Comparison of ENCODE assay signal across 21 cellular contexts in genomic region chr7:115844857-115845256, GRCh38.
DNase-seq lines count a peak whose midpoint lies in the region; ATAC-seq, FAIRE-seq and TF ChIP-seq lines count a peak whose summit lies in the region.
"Had no signal": no experiment of that assay in that cellular context is flagged by ENCODE, and none has a peak within 500 bp of the region (broad histone marks: within the 10 kb centered on the region; RNA-seq: fewer than 3 reads in every experiment).

No MANE protein-coding gene starts in this region.

- no peaks in the 10 kb centered on the region for H3K9me3 ChIP-seq in osteoblast (ENCODE audit: low read depth, low read length)
- no peaks in the 10 kb centered on the region for H3K9me3 ChIP-seq in gastroesophageal sphincter
- H3K9me3 ChIP-seq in kidney (ENCODE audit: control insufficient read depth in 1 of 2, low read length in 2 of 2) = no peaks in the 10 kb centered on the region

- no peak for TF ChIP-seq POLR2A in gastroesophageal sphincter (IDR thresholded peaks at IDR 0.05)

- ATAC-seq in gastroesophageal sphincter (no peak), left colon (no peak)

- no peaks in the 10 kb centered on the region for H3K79me2 ChIP-seq in osteoblast (ENCODE audit: insufficient read depth, low read length)

- TF ChIP-seq CTCF in fibroblast of mammary gland (conservative IDR thresholded peaks at IDR 0.05; ENCODE audit: control insufficient read depth, insufficient read depth, low read depth, low read length) = no peak
- no peak for TF ChIP-seq CTCF in osteoblast (IDR thresholded peaks at IDR 0.05; ENCODE audit: extremely low read depth, low read depth, low read length)
- TF ChIP-seq CTCF in gastroesophageal sphincter (IDR thresholded peaks at IDR 0.05) = no peak
- TF ChIP-seq CTCF in kidney (IDR thresholded peaks at IDR 0.05; ENCODE audit: borderline replicate concordance, extremely low read depth, insufficient read depth) = no peak

- H3K4me3 ChIP-seq in fibroblast of mammary gland (ENCODE audit: control insufficient read depth, low read depth, low read length) (no peak overlapping the region), osteoblast (ENCODE audit: insufficient read depth, low read length) (no peak overlapping the region), gastroesophageal sphincter (no peak overlapping the region), kidney (ENCODE audit: low read length in 2 of 2) (no peak overlapping the region)

- H3K27me3 ChIP-seq in osteoblast (ENCODE audit: insufficient read depth, low read length) (no peaks in the 10 kb centered on the region), gastroesophageal sphincter (no peaks in the 10 kb centered on the region)

- no peaks in the 10 kb centered on the region for H3K4me1 ChIP-seq in osteoblast (ENCODE audit: insufficient read depth, low read length)
- H3K4me1 ChIP-seq in gastroesophageal sphincter = no peaks in the 10 kb centered on the region
- no peaks in the 10 kb centered on the region for H3K4me1 ChIP-seq in kidney (ENCODE audit: control insufficient read depth in 1 of 2, insufficient read depth in 1 of 2, low read depth in 1 of 2, low read length in 2 of 2)

- no peak for FAIRE-seq in kidney (lab: Jason Lieb, UNC)
- FAIRE-seq: GM12892, GM18507 had no signal

- no peak for TF ChIP-seq EP300 in gastroesophageal sphincter (IDR thresholded peaks at IDR 0.05)

- H3K36me3 ChIP-seq in osteoblast (ENCODE audit: insufficient read depth, low read length) (no peaks in the 10 kb centered on the region), gastroesophageal sphincter (no peaks in the 10 kb centered on the region), kidney (ENCODE audit: control insufficient read depth in 1 of 2, insufficient read depth in 2 of 2, low read length in 2 of 2) (no peaks in the 10 kb centered on the region)

- H3K4me2 ChIP-seq in osteoblast (ENCODE audit: insufficient read depth, low read length) = no peak overlapping the region

- DNase-seq in HT1080 (ENCODE audit: low read depth) (peak; percentile 25), amniotic epithelial cell (ENCODE audit: low read depth) (peak; percentile 71), fibroblast of mammary gland (ENCODE audit: low read depth) (peak; percentile 3), osteoblast (ENCODE audit: insufficient read length, low spot score, missing footprints) (peak; percentile 71), kidney (no peak), NCI-H2171 treated with DMSO at 0.1 percent for 48 hours (lab: John Stamatoyannopoulos, UW) (no peak), left colon (no peak)
- DNase-seq: ACHN; C1 segment of cervical spinal cord; CD8-positive, alpha-beta memory T cell; DMS53; Kasumi-1; MM.1S; NCI-H1092 treated with DMSO at 0.1 percent for 48 hours; NCI-H146; NCI-H2029 treated with DMSO at 0.1 percent for 48 hours; NK-92 treated with Interleukin-12 subunit alpha and Interleukin-12 subunit beta, amount 100 ng/mL, for 24 hours; Right ventricle myocardium superior had no signal

- WGBS in gastroesophageal sphincter (ENCODE audit: low coverage in 1 of 2), 2 donors = 65 to 73% methylated on average over 1 of the region's 1 CpG

- no peak overlapping the region for H2AFZ ChIP-seq in osteoblast (ENCODE audit: low read length)

- H4K20me1 ChIP-seq in osteoblast (ENCODE audit: insufficient read depth, low read length) = no peaks in the 10 kb centered on the region

- H3K9ac ChIP-seq in kidney (ENCODE audit: low read length in 2 of 2) = no peak overlapping the region

- intact Hi-C loops in kidney (cut with DNase I) (no loop called here), left colon (cut with DNase I, micrococcal nuclease) (no loop called here)

- H3K27ac ChIP-seq in osteoblast (ENCODE audit: low read depth, low read length) (no peak overlapping the region), gastroesophageal sphincter (no peak overlapping the region), kidney (ENCODE audit: low read depth in 2 of 2, low read length in 2 of 2) (no peak overlapping the region)

Comparison
In these comparisons a context has a peak if more than half of its experiments do, and no peak if none do; other contexts are left out.
1. DNase-seq: peak in HT1080 (single experiment), amniotic epithelial cell (single experiment), fibroblast of mammary gland (single experiment) and osteoblast (single experiment); none in kidney (single experiment), NCI-H2171 treated with DMSO at 0.1 percent for 48 hours (single experiment) and left colon (0 of 2).